Comparison of ENCODE assay signal across 18 cellular contexts in genomic region chr15:85595804-85596536, GRCh38.
A peak's percentile ranks its signal among the peaks of the same experiment; 100 is the strongest.
DNase-seq lines count a peak whose midpoint lies in the region; ATAC-seq and TF ChIP-seq lines count a peak whose summit lies in the region.
"Had no signal": no experiment of that assay in that cellular context is flagged by ENCODE, and none has a peak within 500 bp of the region (broad histone marks: within the 10 kb centered on the region; RNA-seq: fewer than 3 reads in every experiment).

No MANE protein-coding gene starts in this region.

- TF ChIP-seq CTCF in natural killer cell (IDR thresholded peaks at IDR 0.05), result no peak

- no peak for ATAC-seq in natural killer cell
- ATAC-seq: left lung had no signal

- peak overlapping the region; percentile 86 for H3K27ac Mint-ChIP-seq in activated CD4-positive, alpha-beta memory T cell treated with anti-CD3 and anti-CD28 coated beads for 36 hours
- H3K27ac Mint-ChIP-seq in activated CD4-positive, alpha-beta memory T cell treated with anti-CD3 and anti-CD28 coated beads, Interleukin-2, amount 10 ng/mL, durations not matched to agents 7 days and 5 days, result no peak overlapping the region
- H3K27ac Mint-ChIP-seq in activated T-helper 2 cell treated with anti-CD3 and anti-CD28 coated beads, Interferon-gamma antibody, Interleukin-2, Interleukin-4, amounts not matched to agents 10 μg/mL and 5 μg/mL and 100 μg/mL, durations not matched to agents 14 hours and 24 hours and 36 hours, result peak overlapping the region; percentile 95
- H3K27ac Mint-ChIP-seq in natural killer cell, result peak overlapping the region; percentile 26 to 38

- H3K4me3 Mint-ChIP-seq in activated CD4-positive, alpha-beta memory T cell treated with anti-CD3 and anti-CD28 coated beads for 36 hours, result peak overlapping the region; percentile 33
- no peak overlapping the region for H3K4me3 Mint-ChIP-seq in activated CD4-positive, alpha-beta memory T cell treated with anti-CD3 and anti-CD28 coated beads, Interleukin-2, amount 10 ng/mL, durations not matched to agents 7 days and 5 days
- no peak overlapping the region for H3K4me3 Mint-ChIP-seq in activated T-helper 2 cell treated with anti-CD3 and anti-CD28 coated beads, Interferon-gamma antibody, Interleukin-2, Interleukin-4, amounts not matched to agents 10 μg/mL and 5 μg/mL and 100 μg/mL, durations not matched to agents 14 hours and 24 hours and 36 hours (ENCODE audit: low read depth)
- no peak overlapping the region for H3K4me3 Mint-ChIP-seq in natural killer cell

- peaks cover 10% of the 10 kb centered on the region for H3K36me3 Mint-ChIP-seq in activated CD4-positive, alpha-beta memory T cell treated with anti-CD3 and anti-CD28 coated beads for 36 hours
- peaks cover 27% of the 10 kb centered on the region for H3K36me3 Mint-ChIP-seq in activated CD4-positive, alpha-beta memory T cell treated with anti-CD3 and anti-CD28 coated beads, Interleukin-2, amount 10 ng/mL, durations not matched to agents 7 days and 5 days (ENCODE audit: low read depth)
- H3K36me3 Mint-ChIP-seq in activated T-helper 2 cell treated with anti-CD3 and anti-CD28 coated beads, Interferon-gamma antibody, Interleukin-2, Interleukin-4, amounts not matched to agents 10 μg/mL and 5 μg/mL and 100 μg/mL, durations not matched to agents 14 hours and 24 hours and 36 hours (ENCODE audit: low read depth), result peaks cover 47% of the 10 kb centered on the region
- H3K36me3 Mint-ChIP-seq in natural killer cell, result no peaks in the 10 kb centered on the region

- no peaks in the 10 kb centered on the region for H3K27me3 Mint-ChIP-seq in activated CD4-positive, alpha-beta memory T cell treated with anti-CD3 and anti-CD28 coated beads for 36 hours
- no peaks in the 10 kb centered on the region for H3K27me3 Mint-ChIP-seq in activated CD4-positive, alpha-beta memory T cell treated with anti-CD3 and anti-CD28 coated beads, Interleukin-2, amount 10 ng/mL, durations not matched to agents 7 days and 5 days
- no peaks in the 10 kb centered on the region for H3K27me3 Mint-ChIP-seq in activated T-helper 2 cell treated with anti-CD3 and anti-CD28 coated beads, Interferon-gamma antibody, Interleukin-2, Interleukin-4, amounts not matched to agents 10 μg/mL and 5 μg/mL and 100 μg/mL, durations not matched to agents 14 hours and 24 hours and 36 hours (ENCODE audit: low read depth)
- no peaks in the 10 kb centered on the region for H3K27me3 Mint-ChIP-seq in natural killer cell (ENCODE audit: low read depth in 2 of 2)

- DNase-seq in activated CD4-positive, alpha-beta memory T cell treated with anti-CD3 and anti-CD28 coated beads for 36 hours, result peak; percentile 18
- DNase-seq in activated CD4-positive, alpha-beta memory T cell treated with anti-CD3 and anti-CD28 coated beads, Interleukin-2, amount 10 ng/mL, durations not matched to agents 7 days and 5 days, result no peak
- DNase-seq in ELR (ENCODE audit: low read depth) (peak; percentile 27), natural killer cell (no peak), A172 (ENCODE audit: low spot score) (no peak), RPMI8226 (no peak), RKO (ENCODE audit: low spot score) (no peak)
- no peak for DNase-seq in activated T-helper 2 cell treated with anti-CD3 and anti-CD28 coated beads, Interferon-gamma antibody, Interleukin-2, Interleukin-4, amounts not matched to agents 10 μg/mL and 5 μg/mL and 100 μg/mL, durations not matched to agents 14 hours and 24 hours and 36 hours (ENCODE audit: low spot score)
- DNase-seq: activated CD4-positive, CD25-positive, alpha-beta regulatory T cell; dorsolateral prefrontal cortex; esophagus squamous epithelium; left lung; NCI-H1694 treated with DMSO at 0.1 percent for 48 hours; NCI-H82; PC-9; retina; stimulated activated CD4-positive, alpha-beta T cell treated with anti-CD3 and anti-CD28 coated beads, Interleukin-12 subunit alpha, Interleukin-12 subunit beta, amount 100 ng/mL, for 4 hours; T1000 had no signal

- H3K4me1 Mint-ChIP-seq in activated CD4-positive, alpha-beta memory T cell treated with anti-CD3 and anti-CD28 coated beads for 36 hours (ENCODE audit: low read depth), result peaks cover 64% of the 10 kb centered on the region
- H3K4me1 Mint-ChIP-seq in activated CD4-positive, alpha-beta memory T cell treated with anti-CD3 and anti-CD28 coated beads, Interleukin-2, amount 10 ng/mL, durations not matched to agents 7 days and 5 days, result peaks cover 42% of the 10 kb centered on the region
- H3K4me1 Mint-ChIP-seq in activated T-helper 2 cell treated with anti-CD3 and anti-CD28 coated beads, Interferon-gamma antibody, Interleukin-2, Interleukin-4, amounts not matched to agents 10 μg/mL and 5 μg/mL and 100 μg/mL, durations not matched to agents 14 hours and 24 hours and 36 hours (ENCODE audit: low read depth), result peaks cover 39% of the 10 kb centered on the region
- peaks cover 56 to 59% of the 10 kb centered on the region in 2 donors for H3K4me1 Mint-ChIP-seq in natural killer cell

- intact Hi-C loops in activated CD4-positive, alpha-beta memory T cell treated with anti-CD3 and anti-CD28 coated beads for 36 hours (cut with micrococcal nuclease), result no loop called here
- intact Hi-C loops in activated T-helper 2 cell treated with anti-CD3 and anti-CD28 coated beads, Interferon-gamma antibody, Interleukin-2, Interleukin-4, amounts not matched to agents 10 μg/mL and 5 μg/mL and 100 μg/mL, durations not matched to agents 14 hours and 24 hours and 36 hours (cut with micrococcal nuclease), result loop anchor here (1.0 to 5.0 kb wide), 3 partner anchors 12 to 54 kb away; no protein-coding TSS in a partner anchor
- intact Hi-C loops in natural killer cell (cut with micrococcal nuclease), result no loop called here

- POLR2A ChIA-PET in activated CD4-positive, alpha-beta memory T cell treated with anti-CD3 and anti-CD28 coated beads for 36 hours (lab: Charles Lee), result interaction anchor here (1.3 kb wide), 1 partner anchor 15 kb away, joined by 3 read pairs; no protein-coding TSS in a partner anchor
- POLR2A ChIA-PET in activated CD4-positive, alpha-beta memory T cell treated with anti-CD3 and anti-CD28 coated beads, Interleukin-2, amount 10 ng/mL, durations not matched to agents 7 days and 5 days (lab: Charles Lee), result interaction anchor here (1.0 kb wide), 1 partner anchor 9 kb away, joined by 3 read pairs; no protein-coding TSS in a partner anchor

- no peaks in the 10 kb centered on the region for H3K9me3 Mint-ChIP-seq in activated CD4-positive, alpha-beta memory T cell treated with anti-CD3 and anti-CD28 coated beads for 36 hours
- no peaks in the 10 kb centered on the region for H3K9me3 Mint-ChIP-seq in activated CD4-positive, alpha-beta memory T cell treated with anti-CD3 and anti-CD28 coated beads, Interleukin-2, amount 10 ng/mL, durations not matched to agents 7 days and 5 days
- no peaks in the 10 kb centered on the region for H3K9me3 Mint-ChIP-seq in activated T-helper 2 cell treated with anti-CD3 and anti-CD28 coated beads, Interferon-gamma antibody, Interleukin-2, Interleukin-4, amounts not matched to agents 10 μg/mL and 5 μg/mL and 100 μg/mL, durations not matched to agents 14 hours and 24 hours and 36 hours
- no peaks in the 10 kb centered on the region for H3K9me3 Mint-ChIP-seq in natural killer cell

- CTCF ChIA-PET in activated CD4-positive, alpha-beta memory T cell treated with anti-CD3 and anti-CD28 coated beads for 36 hours (lab: Charles Lee), result no interaction called here
- CTCF ChIA-PET in activated CD4-positive, alpha-beta memory T cell treated with anti-CD3 and anti-CD28 coated beads, Interleukin-2, amount 10 ng/mL, durations not matched to agents 7 days and 5 days (lab: Charles Lee), result no interaction called here

Comparison
In these comparisons a context has a peak if more than half of its experiments do, and no peak if none do; other contexts are left out.
1. DNase-seq: peak in activated CD4-positive, alpha-beta memory T cell treated with anti-CD3 and anti-CD28 coated beads for 36 hours (single experiment) and ELR (single experiment); none in activated CD4-positive, alpha-beta memory T cell treated with anti-CD3 and anti-CD28 coated beads, Interleukin-2, amount 10 ng/mL, durations not matched to agents 7 days and 5 days (single experiment), activated T-helper 2 cell treated with anti-CD3 and anti-CD28 coated beads, Interferon-gamma antibody, Interleukin-2, Interleukin-4, amounts not matched to agents 10 μg/mL and 5 μg/mL and 100 μg/mL, durations not matched to agents 14 hours and 24 hours and 36 hours (single experiment), natural killer cell (single experiment), A172 (single experiment), RPMI8226 (single experiment) and RKO (single experiment).